In genomic region chr17:59837362-59838195, GRCh38 we compare ENCODE assay signal across 8 cellular contexts. TPM values are rescaled to one million over a fixed set of nuclear protein-coding genes. Genes with fewer than 3 reads are reported as not detected.
DNase-seq lines count a peak whose midpoint lies in the region; ATAC-seq, FAIRE-seq and TF ChIP-seq lines count a peak whose summit lies in the region.

No MANE protein-coding gene starts in this region.

- peak overlapping the region; percentile 29 to 59 (median 50) for H3K4me3 ChIP-seq in pancreas

- peaks cover 10 to 18% (median 11%) of the 10 kb centered on the region in 3 donors for H3K4me1 ChIP-seq in pancreas

- H3K36me3 ChIP-seq in pancreas, result peaks cover 0 to 14% (median 9%) of the 10 kb centered on the region in 3 donors

- peak overlapping the region; percentile 86 to 99 (median 91) for H3K27ac ChIP-seq in pancreas

- ATAC-seq in GM21515 (IDR thresholded peaks at IDR 0.05; ENCODE audit: unreplicated experiment) (peak; percentile 67), pancreas (peak; percentile 69 to 84 (median 77))

- FAIRE-seq in RCC 7860 (lab: Jason Lieb, UNC), result peak; percentile 98
- FAIRE-seq in pancreas (lab: Jason Lieb, UNC), result peak; percentile 98

- H3K27me3 ChIP-seq in pancreas, result no peaks in the 10 kb centered on the region

- peaks cover 62% of the 10 kb centered on the region for H3K36me3 Mint-ChIP-seq in activated naive CD8-positive, alpha-beta T cell treated with anti-CD3 and anti-CD28 coated beads for 36 hours
- H3K36me3 Mint-ChIP-seq in glutamatergic neuron (ENCODE audit: unreplicated experiment), result no peaks in the 10 kb centered on the region

- H3K4me3 Mint-ChIP-seq in activated naive CD8-positive, alpha-beta T cell treated with anti-CD3 and anti-CD28 coated beads for 36 hours, result peak overlapping the region; percentile 99
- H3K4me3 Mint-ChIP-seq in glutamatergic neuron (ENCODE audit: unreplicated experiment), result peak overlapping the region; percentile 74

- H3K27ac Mint-ChIP-seq in activated naive CD8-positive, alpha-beta T cell treated with anti-CD3 and anti-CD28 coated beads for 36 hours, result peak overlapping the region; percentile 100
- no peak overlapping the region for H3K27ac Mint-ChIP-seq in glutamatergic neuron (ENCODE audit: unreplicated experiment)

- H3K9me3 ChIP-seq in pancreas, result no peaks in the 10 kb centered on the region

- DNase-seq in ELR (ENCODE audit: low read depth) (peak; percentile 100), HT-29 (ENCODE audit: low spot score) (peak; percentile 99), RCC 7860 (ENCODE audit: low spot score) (peak; percentile 100), glutamatergic neuron (no peak), pancreas (peak in 4 of 6 donors; percentile 76 to 90 (median 86)), 8988T (no peak)
- DNase-seq in activated naive CD8-positive, alpha-beta T cell treated with anti-CD3 and anti-CD28 coated beads for 36 hours, result peak; percentile 61

- WGBS in pancreas, 2 donors, result 3% methylated on average over 8 of the region's 8 CpGs

- peaks cover 4% of the 10 kb centered on the region for H3K9me3 Mint-ChIP-seq in activated naive CD8-positive, alpha-beta T cell treated with anti-CD3 and anti-CD28 coated beads for 36 hours
- no peaks in the 10 kb centered on the region for H3K9me3 Mint-ChIP-seq in glutamatergic neuron (ENCODE audit: unreplicated experiment)

- intact Hi-C loops in pancreas (cut with DNase I), result no loop called here

- peaks cover 38% of the 10 kb centered on the region for H3K27me3 Mint-ChIP-seq in activated naive CD8-positive, alpha-beta T cell treated with anti-CD3 and anti-CD28 coated beads for 36 hours
- H3K27me3 Mint-ChIP-seq in glutamatergic neuron (ENCODE audit: unreplicated experiment), result no peaks in the 10 kb centered on the region

- TF ChIP-seq CTCF in glutamatergic neuron (IDR thresholded peaks at IDR 0.05; ENCODE audit: partially characterized antibody, unreplicated experiment), result no peak
- no peak for TF ChIP-seq CTCF in pancreas (IDR thresholded peaks at IDR 0.05)

- peaks cover 60% of the 10 kb centered on the region for H3K4me1 Mint-ChIP-seq in activated naive CD8-positive, alpha-beta T cell treated with anti-CD3 and anti-CD28 coated beads for 36 hours
- peaks cover 11% of the 10 kb centered on the region for H3K4me1 Mint-ChIP-seq in glutamatergic neuron (ENCODE audit: low read depth, unreplicated experiment)

RNA-seq across cellular contexts. Expression of gene TUBD1, which starts 55.2 kb away (rescaled TPM):
- total RNA-seq in HT-29 (2014; rRNA removed; shearing (Covaris generic)), result 3.3 and 3.5 TPM in 2 replicates
- total RNA-seq in activated naive CD8-positive, alpha-beta T cell treated with anti-CD3 and anti-CD28 coated beads for 36 hours, result 1 to 10 TPM; 7.6 to 7.8 TPM
- 9.7 TPM for total RNA-seq in glutamatergic neuron (ENCODE audit: unreplicated experiment)
- 1 to 10 TPM; 3.4 to 8.5 (median 6.4) TPM for total RNA-seq in pancreas
- 1 to 10 TPM; 6.7 to 8.4 TPM for polyA plus RNA-seq in pancreas

RNA-seq across cellular contexts. Expression of gene RPS6KB1, which starts 55.3 kb away (rescaled TPM):
- total RNA-seq in HT-29 (2014; rRNA removed; shearing (Covaris generic)), result 18.8 and 21.5 TPM in 2 replicates
- total RNA-seq in activated naive CD8-positive, alpha-beta T cell treated with anti-CD3 and anti-CD28 coated beads for 36 hours, result 10 to 100 TPM; 47.9 to 61.6 TPM
- 45.0 TPM for total RNA-seq in glutamatergic neuron (ENCODE audit: unreplicated experiment)
- 10 to 100 TPM; 19.2 to 24.5 (median 21.3) TPM for total RNA-seq in pancreas
- polyA plus RNA-seq in pancreas, result 10 to 100 TPM in 1 of 2 donors, 1 to 10 TPM in 1; 10.0 to 12.3 TPM

Comparison
In these comparisons a context has a peak if more than half of its experiments do, and no peak if none do; other contexts are left out.
1. DNase-seq: peak in ELR (single experiment), HT-29 (single experiment), RCC 7860 (single experiment), activated naive CD8-positive, alpha-beta T cell treated with anti-CD3 and anti-CD28 coated beads for 36 hours (single experiment) and pancreas (4 of 6); none in glutamatergic neuron (single experiment) and 8988T (single experiment).